Comparison of ENCODE assay signal across 8 cellular contexts in genomic region chr20:50546729-50547314, GRCh38. TPM values are rescaled to one million over a fixed set of nuclear protein-coding genes. Genes with fewer than 3 reads are reported as not detected.
DNase-seq lines count a peak whose midpoint lies in the region; ATAC-seq and TF ChIP-seq lines count a peak whose summit lies in the region.

No MANE protein-coding gene starts in this region.

- H3K27me3 Mint-ChIP-seq in activated naive CD8-positive, alpha-beta T cell treated with anti-CD3 and anti-CD28 coated beads for 36 hours, result no peaks in the 10 kb centered on the region

- no peaks in the 10 kb centered on the region for H3K27me3 ChIP-seq in dorsolateral prefrontal cortex

- intact Hi-C loops in dorsolateral prefrontal cortex (cut with DNase I), result no loop called here

- peak overlapping the region in 22 of 59 donors; percentile 1 to 68 (median 29) for H3K27ac ChIP-seq in dorsolateral prefrontal cortex

- H3K27ac Mint-ChIP-seq in activated naive CD8-positive, alpha-beta T cell treated with anti-CD3 and anti-CD28 coated beads for 36 hours, result peak overlapping the region; percentile 82

- H3K9me3 Mint-ChIP-seq in activated naive CD8-positive, alpha-beta T cell treated with anti-CD3 and anti-CD28 coated beads for 36 hours, result no peaks in the 10 kb centered on the region

- peak overlapping the region; percentile 47 for H3K4me3 Mint-ChIP-seq in activated naive CD8-positive, alpha-beta T cell treated with anti-CD3 and anti-CD28 coated beads for 36 hours

- peaks cover 28% of the 10 kb centered on the region for H3K36me3 Mint-ChIP-seq in activated naive CD8-positive, alpha-beta T cell treated with anti-CD3 and anti-CD28 coated beads for 36 hours

- TF ChIP-seq CTCF in dorsolateral prefrontal cortex (IDR thresholded peaks at IDR 0.05 in 54 of 56, conservative IDR thresholded peaks at IDR 0.05 in 2 of 56; ENCODE audit: low read depth in 1 of 56, partially characterized antibody in 56 of 56), result no peak

- DNase-seq in NCI-H510A treated with DMSO at 0.1 percent for 48 hours (lab: John Stamatoyannopoulos, UW), result peak; percentile 61
- DNase-seq in NCI-H510A (lab: John Stamatoyannopoulos, UW), result no peak
- DNase-seq in activated naive CD8-positive, alpha-beta T cell treated with anti-CD3 and anti-CD28 coated beads for 36 hours, result no peak
- peak; percentile 38 for DNase-seq in pons (ENCODE audit: low spot score)
- DNase-seq in NCI-H774 (lab: John Stamatoyannopoulos, UW), result no peak
- no peak for DNase-seq in superior temporal gyrus (ENCODE audit: extremely low spot score)
- DNase-seq in dorsolateral prefrontal cortex, result no peak

- H3K4me1 Mint-ChIP-seq in activated naive CD8-positive, alpha-beta T cell treated with anti-CD3 and anti-CD28 coated beads for 36 hours, result peaks cover 73% of the 10 kb centered on the region

- peak; percentile 54 for ATAC-seq in HG03354 (IDR thresholded peaks at IDR 0.05; ENCODE audit: poor library complexity, severe bottlenecking, unreplicated experiment)

- peak overlapping the region in 8 of 59 donors; percentile 1 to 13 (median 8) for H3K4me3 ChIP-seq in dorsolateral prefrontal cortex

RNA-seq across cellular contexts. Expression of gene PTPN1, which starts 36.6 kb away (rescaled TPM):
- total RNA-seq in activated naive CD8-positive, alpha-beta T cell treated with anti-CD3 and anti-CD28 coated beads for 36 hours, result 10 to 100 TPM; 53.0 to 54.0 TPM
- 10 to 100 TPM; 15.9 to 29.2 (median 22.0) TPM for total RNA-seq in dorsolateral prefrontal cortex

Comparison
In these comparisons a context has a peak if more than half of its experiments do, and no peak if none do; other contexts are left out.
1. DNase-seq: peak in NCI-H510A treated with DMSO at 0.1 percent for 48 hours (single experiment) and pons (single experiment); none in NCI-H510A (single experiment), activated naive CD8-positive, alpha-beta T cell treated with anti-CD3 and anti-CD28 coated beads for 36 hours (single experiment), NCI-H774 (single experiment), superior temporal gyrus (single experiment) and dorsolateral prefrontal cortex (0 of 10).